36 cellular contexts compared by ENCODE assay signal in genomic region chr15:50225057-50225456, GRCh38. TPM values are rescaled to one million over a fixed set of nuclear protein-coding genes. Genes with fewer than 3 reads are reported as not detected.
"Had no signal": no experiment of that assay in that cellular context is flagged by ENCODE, and none has a peak within 500 bp of the region (broad histone marks: within the 10 kb centered on the region; RNA-seq: fewer than 3 reads in every experiment).

No MANE protein-coding gene starts in this region.

- H3K9me3 ChIP-seq: MG63 had no signal

- H3K4me3 ChIP-seq: MG63 had no signal

- DNase-seq: Kasumi-1, MG63, MM.1S, NCI-H1048, NCI-H1092, NCI-H1092 treated with DMSO at 0.1 percent for 48 hours, NCI-H1105, NCI-H1417, NCI-H1417 treated with DMSO at 0.1 percent for 48 hours, NCI-H1436, NCI-H1436 treated with DMSO at 0.1 percent for 48 hours, NCI-H146, NCI-H1694, NCI-H1694 treated with DMSO at 0.1 percent for 48 hours, NCI-H187, NCI-H187 treated with DMSO at 0.1 percent for 48 hours, NCI-H1930, NCI-H2029, NCI-H2029 treated with DMSO at 0.1 percent for 48 hours, NCI-H2081, NCI-H2081 treated with DMSO at 0.1 percent for 48 hours, NCI-H2107, NCI-H2171, NCI-H2171 treated with DMSO at 0.1 percent for 48 hours, NCI-H2227 treated with DMSO at 0.1 percent for 48 hours, NCI-H226, NCI-H345, NCI-H446, NCI-H446 treated with DMSO at 0.1 percent for 48 hours, NCI-H510A, NCI-H510A treated with DMSO at 0.1 percent for 48 hours, NCI-H524, NCI-H524 treated with DMSO at 0.1 percent for 48 hours, NCI-H526 had no signal

- H3K36me3 ChIP-seq: MG63 had no signal

- H3K27me3 ChIP-seq: MG63 had no signal

RNA-seq across cellular contexts. Expression of gene HDC, which starts 40.5 kb away (rescaled TPM):
- total RNA-seq: LHCN-M2, MCF 10A had no signal

RNA-seq across cellular contexts. Expression of gene SLC27A2, which starts 43.1 kb away (rescaled TPM):
- total RNA-seq: LHCN-M2 had no signal
